19 cellular contexts compared by ENCODE assay signal in genomic region chr4:74474345-74475099, GRCh38. TPM values are rescaled to one million over a fixed set of nuclear protein-coding genes. Genes with fewer than 3 reads are reported as not detected.
DNase-seq lines count a peak whose midpoint lies in the region; ATAC-seq and TF ChIP-seq lines count a peak whose summit lies in the region.
"Had no signal": no experiment of that assay in that cellular context is flagged by ENCODE, and none has a peak within 500 bp of the region (broad histone marks: within the 10 kb centered on the region; RNA-seq: fewer than 3 reads in every experiment).

No MANE protein-coding gene starts in this region.

- no peaks in the 10 kb centered on the region for H3K79me2 ChIP-seq in OCI-LY7 (ENCODE audit: insufficient read depth, low read depth, low read length)

- no peaks in the 10 kb centered on the region for H4K20me1 ChIP-seq in OCI-LY7 (ENCODE audit: insufficient read depth, low read length)

- no peak overlapping the region for H3K27ac ChIP-seq in OCI-LY7 (ENCODE audit: low read depth, low read length, poor library complexity, severe bottlenecking)
- H3K27ac ChIP-seq: upper lobe of right lung had no signal

- no peak overlapping the region for H3K4me2 ChIP-seq in OCI-LY7 (ENCODE audit: low read length)

- intact Hi-C loops in OCI-LY7 (cut with micrococcal nuclease; ENCODE audit: unreplicated experiment), result no loop called here

- TF ChIP-seq CTCF in astrocyte of the spinal cord (IDR thresholded peaks at IDR 0.05; ENCODE audit: low read depth, low read length) (no peak), fibroblast of villous mesenchyme (IDR thresholded peaks at IDR 0.05; ENCODE audit: insufficient read depth, low read depth, low read length) (no peak), retinal pigment epithelial cell (conservative IDR thresholded peaks at IDR 0.05; ENCODE audit: low read depth, low read length) (no peak), OCI-LY7 (conservative IDR thresholded peaks at IDR 0.05; ENCODE audit: low read length) (no peak)

- no peaks in the 10 kb centered on the region for H3K9me3 ChIP-seq in OCI-LY7 (ENCODE audit: low read length)
- H3K9me3 ChIP-seq: HAP-1, upper lobe of right lung had no signal

- no peaks in the 10 kb centered on the region for H3K36me3 ChIP-seq in OCI-LY7 (ENCODE audit: insufficient read depth, low read length)
- H3K36me3 ChIP-seq: HAP-1, upper lobe of right lung had no signal

- BruUV-seq in OCI-LY7 (replicated peaks; lab: Mats Ljungman, UMichigan), result no TSS peak

- POLR2A ChIA-PET in OCI-LY7 (lab: Charles Lee), result interaction anchor here (1.1 to 1.6 kb wide), 2 partner anchors 12 to 17 kb away, joined by 3 to 5 read pairs; no protein-coding TSS in a partner anchor

- H3K4me1 ChIP-seq in OCI-LY7 (ENCODE audit: insufficient read depth, low read length, poor library complexity, severe bottlenecking), result no peaks in the 10 kb centered on the region
- H3K4me1 ChIP-seq: HAP-1 had no signal

- no peaks in the 10 kb centered on the region for H3K9me2 ChIP-seq in OCI-LY7 (ENCODE audit: insufficient read depth, low read length)

- CTCF ChIA-PET in OCI-LY7 (lab: Charles Lee; ENCODE audit: unreplicated experiment), result no interaction called here

- no peak overlapping the region for H3K4me3 ChIP-seq in astrocyte of the spinal cord (ENCODE audit: low read depth, low read length)
- H3K4me3 ChIP-seq in fibroblast of villous mesenchyme (ENCODE audit: low read depth, low read length), result no peak overlapping the region
- H3K4me3 ChIP-seq in retinal pigment epithelial cell (ENCODE audit: low read length), result no peak overlapping the region
- H3K4me3 ChIP-seq in OCI-LY7 (ENCODE audit: low read depth, low read length, poor library complexity, severe bottlenecking), result no peak overlapping the region
- H3K4me3 ChIP-seq: HAP-1, lung, upper lobe of right lung had no signal

- DNase-seq in ELR (ENCODE audit: low read depth), result peak; percentile 79
- DNase-seq in astrocyte of the spinal cord (ENCODE audit: low read depth, low spot score), result peak; percentile 22
- DNase-seq in fibroblast of villous mesenchyme (ENCODE audit: low read depth), result peak; percentile 59
- DNase-seq in retinal pigment epithelial cell (ENCODE audit: low read depth), result peak; percentile 12
- no peak for DNase-seq in SKM-1 (lab: John Stamatoyannopoulos, UW; ENCODE audit: unreplicated experiment)
- DNase-seq in OCI-LY7 (ENCODE audit: low spot score), result no peak
- no peak for DNase-seq in anterior cingulate cortex (lab: John Stamatoyannopoulos, UW)
- DNase-seq: activated T-cell treated with anti-CD3 and anti-CD28 coated beads for 4 hours; C1 segment of cervical spinal cord; DMS79 treated with DMSO at 0.1 percent for 48 hours; KBM-7; nephron progenitor cell; right cardiac atrium; SIG-M5; stimulated activated CD4-positive, alpha-beta T cell treated with anti-CD3 and anti-CD28 coated beads, Interleukin-4, amount 100 ng/mL, for 24 hours; upper lobe of right lung had no signal

- in situ Hi-C loops in astrocyte of the spinal cord (cut with HindIII; ENCODE audit: low sequenced_read_pairs), result no loop called here

- H2AFZ ChIP-seq in OCI-LY7 (ENCODE audit: low read length), result no peak overlapping the region

- ATAC-seq in HG03521 (IDR thresholded peaks at IDR 0.05; ENCODE audit: unreplicated experiment), result no peak

RNA-seq across cellular contexts. Expression of gene AREG, which starts 29.6 kb away (rescaled TPM):
- total RNA-seq in fibroblast of villous mesenchyme (under 0.01 TPM in 1 of 2 replicates, not detected in the other), OCI-LY7 (2022) (not detected in 2 replicates)
- total RNA-seq in OCI-LY7 (2014; rRNA removed; shearing (Covaris generic)), result not detected in 2 replicates

Comparison
In these comparisons a context has a peak if more than half of its experiments do, and no peak if none do; other contexts are left out.
1. DNase-seq: peak in ELR (single experiment), astrocyte of the spinal cord (single experiment), fibroblast of villous mesenchyme (single experiment) and retinal pigment epithelial cell (single experiment); none in SKM-1 (single experiment), OCI-LY7 (single experiment) and anterior cingulate cortex (0 of 58).